Comparison of ENCODE assay signal across 8 cellular contexts in the genomic region with DNA sequence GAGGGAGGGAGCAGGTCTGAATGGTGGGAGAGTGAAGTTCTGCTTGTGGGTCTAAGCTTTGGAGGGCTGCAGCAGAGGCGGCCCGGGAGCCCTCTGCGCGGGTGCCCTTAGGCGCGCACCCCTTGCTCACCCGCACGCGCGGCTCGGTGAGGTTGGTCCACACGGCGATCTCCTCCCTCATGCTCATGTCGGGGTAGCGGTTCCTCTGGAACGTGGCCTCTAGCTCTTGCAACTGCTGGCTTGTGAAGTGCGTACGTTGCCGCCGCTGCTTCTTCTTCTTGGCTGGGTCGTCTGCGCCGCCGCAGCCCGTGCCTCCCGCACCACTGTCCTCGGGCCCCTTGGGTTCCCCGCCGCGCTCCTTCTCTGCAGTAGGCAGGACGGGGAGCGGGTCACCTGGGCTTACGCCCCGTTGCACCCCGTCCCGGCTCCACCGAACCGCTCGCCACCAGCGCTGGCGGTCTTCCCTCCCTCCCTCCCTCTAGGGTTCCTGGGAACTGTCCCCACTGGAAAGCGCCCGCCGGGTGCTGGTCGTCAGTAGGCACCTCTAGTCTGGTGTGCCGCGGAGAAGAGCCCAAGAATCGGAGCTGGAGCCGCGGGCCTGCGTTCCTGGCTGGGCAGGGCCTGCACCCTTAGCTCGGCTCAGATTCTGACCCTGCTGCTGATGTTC. TPM values are rescaled to one million over a fixed set of nuclear protein-coding genes. Genes with fewer than 3 reads are reported as not detected.
DNase-seq lines count a peak whose midpoint lies in the region; ATAC-seq, FAIRE-seq and TF ChIP-seq lines count a peak whose summit lies in the region.

No MANE protein-coding gene starts in this region.

- TF ChIP-seq POLR2A in GM12892 (IDR thresholded peaks at IDR 0.05; ENCODE audit: low read depth, low read length) = no peak

- H3K4me3 ChIP-seq in heart right ventricle = peak overlapping the region; percentile 3 to 46 (median 38)

- WGBS in heart right ventricle, 2 donors = 5 to 8% methylated on average over 52 of the region's 52 CpGs

- H3K4me1 Mint-ChIP-seq in activated T-helper 1 cell treated with anti-CD3 and anti-CD28 coated beads, Interleukin-12 subunit alpha, Interleukin-12 subunit beta, Interleukin-2, Interleukin-4 antibody, amounts not matched to agents 30 ng/mL and 10 ng/mL and 1 ng/mL, durations not matched to agents 14 hours and 24 hours and 36 hours (ENCODE audit: low read depth) = peaks cover 36% of the 10 kb centered on the region
- H3K4me1 Mint-ChIP-seq in type B pancreatic cell (ENCODE audit: unreplicated experiment) (peaks cover 12% of the 10 kb centered on the region), HFFc6 (ENCODE audit: low read depth) (peaks cover 17% of the 10 kb centered on the region)

- H3K27me3 ChIP-seq in heart right ventricle = peaks cover 50 to 100% (median 98%) of the 10 kb centered on the region in 7 donors

- peaks cover 5% of the 10 kb centered on the region for H3K9me3 Mint-ChIP-seq in activated T-helper 1 cell treated with anti-CD3 and anti-CD28 coated beads, Interleukin-12 subunit alpha, Interleukin-12 subunit beta, Interleukin-2, Interleukin-4 antibody, amounts not matched to agents 30 ng/mL and 10 ng/mL and 1 ng/mL, durations not matched to agents 14 hours and 24 hours and 36 hours
- no peaks in the 10 kb centered on the region for H3K9me3 Mint-ChIP-seq in type B pancreatic cell
- H3K9me3 Mint-ChIP-seq in HFFc6 = no peaks in the 10 kb centered on the region; the same call in 1 of the 2 replicates

- H3K4me1 ChIP-seq in heart right ventricle = peaks cover 9 to 60% (median 48%) of the 10 kb centered on the region in 9 donors

- H3K36me3 ChIP-seq in heart right ventricle = no peaks in the 10 kb centered on the region

- H3K36me3 Mint-ChIP-seq in activated T-helper 1 cell treated with anti-CD3 and anti-CD28 coated beads, Interleukin-12 subunit alpha, Interleukin-12 subunit beta, Interleukin-2, Interleukin-4 antibody, amounts not matched to agents 30 ng/mL and 10 ng/mL and 1 ng/mL, durations not matched to agents 14 hours and 24 hours and 36 hours (ENCODE audit: low read depth) = peaks cover 11% of the 10 kb centered on the region
- no peaks in the 10 kb centered on the region for H3K36me3 Mint-ChIP-seq in type B pancreatic cell
- peaks cover 12% of the 10 kb centered on the region for H3K36me3 Mint-ChIP-seq in HFFc6 (ENCODE audit: low read depth)

- no peak overlapping the region for H3K27ac ChIP-seq in heart right ventricle

- H3K27ac Mint-ChIP-seq in activated T-helper 1 cell treated with anti-CD3 and anti-CD28 coated beads, Interleukin-12 subunit alpha, Interleukin-12 subunit beta, Interleukin-2, Interleukin-4 antibody, amounts not matched to agents 30 ng/mL and 10 ng/mL and 1 ng/mL, durations not matched to agents 14 hours and 24 hours and 36 hours = no peak overlapping the region
- H3K27ac Mint-ChIP-seq in type B pancreatic cell = peak overlapping the region; percentile 39
- no peak overlapping the region for H3K27ac Mint-ChIP-seq in HFFc6

- TF ChIP-seq CTCF in heart right ventricle (IDR thresholded peaks at IDR 0.05) (no peak), type B pancreatic cell (conservative IDR thresholded peaks at IDR 0.05) (no peak), HFFc6 (IDR thresholded peaks at IDR 0.05) (no peak)

- DNase-seq in heart right ventricle (no peak), left ventricle myocardium superior (no peak), kidney tubule cell (ENCODE audit: low spot score) (peak; percentile 20), type B pancreatic cell (ENCODE audit: extremely low spot score, unreplicated experiment) (no peak), HFFc6 (no peak), GM12892 (ENCODE audit: insufficient read length) (no peak)
- no peak for DNase-seq in activated T-helper 1 cell treated with anti-CD3 and anti-CD28 coated beads, Interleukin-12 subunit alpha, Interleukin-12 subunit beta, Interleukin-2, Interleukin-4 antibody, amounts not matched to agents 30 ng/mL and 10 ng/mL and 1 ng/mL, durations not matched to agents 14 hours and 24 hours and 36 hours (ENCODE audit: low spot score)

- H3K27me3 Mint-ChIP-seq in activated T-helper 1 cell treated with anti-CD3 and anti-CD28 coated beads, Interleukin-12 subunit alpha, Interleukin-12 subunit beta, Interleukin-2, Interleukin-4 antibody, amounts not matched to agents 30 ng/mL and 10 ng/mL and 1 ng/mL, durations not matched to agents 14 hours and 24 hours and 36 hours (ENCODE audit: insufficient read depth) = peaks cover 69% of the 10 kb centered on the region
- H3K27me3 Mint-ChIP-seq in type B pancreatic cell = peaks cover 82% of the 10 kb centered on the region
- H3K27me3 Mint-ChIP-seq in HFFc6 (ENCODE audit: insufficient read depth) = no peaks in the 10 kb centered on the region; the same call in 1 of the 2 replicates

- H3K9me3 ChIP-seq in heart right ventricle = no peaks in the 10 kb centered on the region

- FAIRE-seq in GM12892 (lab: Jason Lieb, UNC) = no peak

- ATAC-seq in heart right ventricle (no peak), left ventricle myocardium superior (no peak), HG03571 (IDR thresholded peaks at IDR 0.05; ENCODE audit: unreplicated experiment) (no peak)

- intact Hi-C loops in heart right ventricle (cut with DNase I) = loop anchor here in 1 of 10 donors (10.0 kb wide), 1 partner anchor 154 kb away; no protein-coding TSS in a partner anchor
- intact Hi-C loops in left ventricle myocardium superior (cut with micrococcal nuclease) = no loop called here
- intact Hi-C loops in activated T-helper 1 cell treated with anti-CD3 and anti-CD28 coated beads, Interleukin-12 subunit alpha, Interleukin-12 subunit beta, Interleukin-2, Interleukin-4 antibody, amounts not matched to agents 30 ng/mL and 10 ng/mL and 1 ng/mL, durations not matched to agents 14 hours and 24 hours and 36 hours (cut with micrococcal nuclease) = loop anchor here (5.0 kb wide), 5 partner anchors 69 to 511 kb away; no protein-coding TSS in a partner anchor

- H3K4me3 Mint-ChIP-seq in activated T-helper 1 cell treated with anti-CD3 and anti-CD28 coated beads, Interleukin-12 subunit alpha, Interleukin-12 subunit beta, Interleukin-2, Interleukin-4 antibody, amounts not matched to agents 30 ng/mL and 10 ng/mL and 1 ng/mL, durations not matched to agents 14 hours and 24 hours and 36 hours = peak overlapping the region; percentile 54
- H3K4me3 Mint-ChIP-seq in type B pancreatic cell (peak overlapping the region; percentile 77), HFFc6 (no peak overlapping the region)

RNA-seq across cellular contexts. Expression of gene PITX1, which starts 2.7 kb away (rescaled TPM):
- total RNA-seq in heart right ventricle (under 1 TPM in 3 of 10 donors, not detected in 7; 0.11 to 0.24 (median 0.14) TPM), left ventricle myocardium superior (not detected), type B pancreatic cell (ENCODE audit: low replicate concordance) (6.3 and 13.4 TPM in 2 replicates)
- under 1 TPM in 1 of 2 donors, not detected in 1; 0.06 TPM for polyA plus RNA-seq in heart right ventricle
- 0.71 and 1.1 TPM in 2 replicates for total RNA-seq in activated T-helper 1 cell treated with anti-CD3 and anti-CD28 coated beads, Interleukin-12 subunit alpha, Interleukin-12 subunit beta, Interleukin-2, Interleukin-4 antibody, amounts not matched to agents 30 ng/mL and 10 ng/mL and 1 ng/mL, durations not matched to agents 14 hours and 24 hours and 36 hours
- 10 to 100 TPM; 13.4 to 26.0 (median 14.8) TPM for total RNA-seq in HFFc6 (2021; fragmentation: NEBNext Ultra II Directional; extraction: Animal tissue kit (Norgen Biotek cat#: 25700))
- polyA plus RNA-seq in GM12892 (2012; ENCODE audit: missing spikeins) = 0.34 TPM
